1 cellular context compared by ENCODE assay signal in the genomic region with DNA sequence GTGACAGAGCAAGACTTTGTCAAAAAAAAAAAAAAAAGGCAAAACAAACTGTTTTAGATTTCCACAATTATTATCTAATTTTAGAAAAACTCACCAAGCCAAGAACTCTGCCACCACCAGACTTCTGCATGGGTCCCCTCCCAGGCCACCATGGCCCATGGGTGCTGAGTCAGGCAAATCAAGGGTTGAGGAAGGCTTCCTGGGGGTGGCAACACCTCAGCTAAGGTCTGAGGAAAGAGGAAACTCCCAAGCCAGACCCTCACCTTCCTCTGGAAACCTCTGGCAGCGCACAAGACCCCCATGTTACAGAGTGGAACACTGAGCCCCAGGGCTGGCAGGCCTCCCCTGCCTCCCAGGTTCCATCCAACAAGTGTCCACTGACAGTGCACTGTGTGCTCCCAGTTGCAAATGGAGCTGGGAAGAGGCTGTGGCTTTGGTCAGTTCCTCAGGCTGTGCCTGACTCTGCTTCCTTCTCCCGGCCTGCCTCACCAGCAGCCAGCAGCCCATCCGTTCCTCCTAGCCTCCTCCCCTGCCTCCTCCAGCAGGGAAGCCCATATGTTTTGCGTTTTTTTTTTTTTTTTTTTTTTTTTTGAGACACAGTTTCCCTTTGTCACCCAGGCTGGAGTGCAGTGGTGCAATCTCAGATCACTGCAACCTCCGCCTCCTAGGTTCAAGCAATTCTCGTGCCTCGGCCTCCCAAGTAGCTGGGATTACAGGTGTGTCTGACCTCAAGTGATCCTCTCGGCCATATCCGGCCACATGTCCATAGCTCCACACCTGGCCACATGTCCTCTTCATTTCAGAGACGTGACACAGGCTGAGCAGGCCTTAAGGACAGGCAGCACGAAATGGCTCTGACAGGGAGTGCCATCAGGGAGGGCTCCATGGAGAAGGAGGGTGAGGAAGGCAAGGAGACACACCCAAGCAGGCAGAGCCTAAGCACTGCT.
TF ChIP-seq lines count a peak whose summit lies in the region.

No MANE protein-coding gene starts in this region.

TF ChIP-seq in HepG2, 621 proteins besides CTCF, POLR2A, EP300 and RAD21:
- TF ChIP-seq ZFP36L1 (CRISPR knock-in tag; IDR thresholded peaks at IDR 0.05), result no peak
- TF ChIP-seq, protein P1, sequence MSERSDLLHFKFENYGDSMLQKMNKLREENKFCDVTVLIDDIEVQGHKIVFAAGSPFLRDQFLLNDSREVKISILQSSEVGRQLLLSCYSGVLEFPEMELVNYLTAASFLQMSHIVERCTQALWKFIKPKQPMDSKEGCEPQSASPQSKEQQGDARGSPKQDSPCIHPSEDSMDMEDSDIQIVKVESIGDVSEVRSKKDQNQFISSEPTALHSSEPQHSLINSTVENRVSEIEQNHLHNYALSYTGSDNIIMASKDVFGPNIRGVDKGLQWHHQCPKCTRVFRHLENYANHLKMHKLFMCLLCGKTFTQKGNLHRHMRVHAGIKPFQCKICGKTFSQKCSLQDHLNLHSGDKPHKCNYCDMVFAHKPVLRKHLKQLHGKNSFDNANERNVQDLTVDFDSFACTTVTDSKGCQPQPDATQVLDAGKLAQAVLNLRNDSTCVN (CRISPR knock-in tag; IDR thresholded peaks at IDR 0.05; ENCODE audit: borderline replicate concordance), result no peak
- TF ChIP-seq, protein P2, sequence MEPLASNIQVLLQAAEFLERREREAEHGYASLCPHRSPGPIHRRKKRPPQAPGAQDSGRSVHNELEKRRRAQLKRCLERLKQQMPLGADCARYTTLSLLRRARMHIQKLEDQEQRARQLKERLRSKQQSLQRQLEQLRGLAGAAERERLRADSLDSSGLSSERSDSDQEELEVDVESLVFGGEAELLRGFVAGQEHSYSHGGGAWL (CRISPR knock-in tag; IDR thresholded peaks at IDR 0.05), result no peak
- TF ChIP-seq MED1 (CRISPR knock-in tag; IDR thresholded peaks at IDR 0.05), result no peak
- 0 out of 2 replicates have a peak, but pooled peaks have one; percentile 16 for TF ChIP-seq MAFF (IDR thresholded peaks at IDR 0.05; ENCODE audit: low read depth, low read length)
- TF ChIP-seq, protein P3, sequence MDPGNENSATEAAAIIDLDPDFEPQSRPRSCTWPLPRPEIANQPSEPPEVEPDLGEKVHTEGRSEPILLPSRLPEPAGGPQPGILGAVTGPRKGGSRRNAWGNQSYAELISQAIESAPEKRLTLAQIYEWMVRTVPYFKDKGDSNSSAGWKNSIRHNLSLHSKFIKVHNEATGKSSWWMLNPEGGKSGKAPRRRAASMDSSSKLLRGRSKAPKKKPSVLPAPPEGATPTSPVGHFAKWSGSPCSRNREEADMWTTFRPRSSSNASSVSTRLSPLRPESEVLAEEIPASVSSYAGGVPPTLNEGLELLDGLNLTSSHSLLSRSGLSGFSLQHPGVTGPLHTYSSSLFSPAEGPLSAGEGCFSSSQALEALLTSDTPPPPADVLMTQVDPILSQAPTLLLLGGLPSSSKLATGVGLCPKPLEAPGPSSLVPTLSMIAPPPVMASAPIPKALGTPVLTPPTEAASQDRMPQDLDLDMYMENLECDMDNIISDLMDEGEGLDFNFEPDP (CRISPR knock-in tag; conservative IDR thresholded peaks at IDR 0.05), result no peak
- no peak for TF ChIP-seq ZNF335 (CRISPR knock-in tag; IDR thresholded peaks at IDR 0.05)
- no peak for TF ChIP-seq BRCA1 (CRISPR knock-in tag; IDR thresholded peaks at IDR 0.05)
- TF ChIP-seq ZNF383 (CRISPR knock-in tag; IDR thresholded peaks at IDR 0.05; ENCODE audit: borderline replicate concordance), result no peak
- TF ChIP-seq MAFK (conservative IDR thresholded peaks at IDR 0.05 in 1 of 2, IDR thresholded peaks at IDR 0.05 in 1 of 2; ENCODE audit: low read length in 2 of 2), result peak; percentile 49 to 56
- no peak for TF ChIP-seq ZNF562 (CRISPR knock-in tag; IDR thresholded peaks at IDR 0.05; ENCODE audit: borderline replicate concordance)
- no peak for TF ChIP-seq BHLHE40 (IDR thresholded peaks at IDR 0.05; ENCODE audit: low read length)
- no peak for TF ChIP-seq ZFP37 (CRISPR knock-in tag; IDR thresholded peaks at IDR 0.05; ENCODE audit: borderline replicate concordance)
- TF ChIP-seq, protein P4, sequence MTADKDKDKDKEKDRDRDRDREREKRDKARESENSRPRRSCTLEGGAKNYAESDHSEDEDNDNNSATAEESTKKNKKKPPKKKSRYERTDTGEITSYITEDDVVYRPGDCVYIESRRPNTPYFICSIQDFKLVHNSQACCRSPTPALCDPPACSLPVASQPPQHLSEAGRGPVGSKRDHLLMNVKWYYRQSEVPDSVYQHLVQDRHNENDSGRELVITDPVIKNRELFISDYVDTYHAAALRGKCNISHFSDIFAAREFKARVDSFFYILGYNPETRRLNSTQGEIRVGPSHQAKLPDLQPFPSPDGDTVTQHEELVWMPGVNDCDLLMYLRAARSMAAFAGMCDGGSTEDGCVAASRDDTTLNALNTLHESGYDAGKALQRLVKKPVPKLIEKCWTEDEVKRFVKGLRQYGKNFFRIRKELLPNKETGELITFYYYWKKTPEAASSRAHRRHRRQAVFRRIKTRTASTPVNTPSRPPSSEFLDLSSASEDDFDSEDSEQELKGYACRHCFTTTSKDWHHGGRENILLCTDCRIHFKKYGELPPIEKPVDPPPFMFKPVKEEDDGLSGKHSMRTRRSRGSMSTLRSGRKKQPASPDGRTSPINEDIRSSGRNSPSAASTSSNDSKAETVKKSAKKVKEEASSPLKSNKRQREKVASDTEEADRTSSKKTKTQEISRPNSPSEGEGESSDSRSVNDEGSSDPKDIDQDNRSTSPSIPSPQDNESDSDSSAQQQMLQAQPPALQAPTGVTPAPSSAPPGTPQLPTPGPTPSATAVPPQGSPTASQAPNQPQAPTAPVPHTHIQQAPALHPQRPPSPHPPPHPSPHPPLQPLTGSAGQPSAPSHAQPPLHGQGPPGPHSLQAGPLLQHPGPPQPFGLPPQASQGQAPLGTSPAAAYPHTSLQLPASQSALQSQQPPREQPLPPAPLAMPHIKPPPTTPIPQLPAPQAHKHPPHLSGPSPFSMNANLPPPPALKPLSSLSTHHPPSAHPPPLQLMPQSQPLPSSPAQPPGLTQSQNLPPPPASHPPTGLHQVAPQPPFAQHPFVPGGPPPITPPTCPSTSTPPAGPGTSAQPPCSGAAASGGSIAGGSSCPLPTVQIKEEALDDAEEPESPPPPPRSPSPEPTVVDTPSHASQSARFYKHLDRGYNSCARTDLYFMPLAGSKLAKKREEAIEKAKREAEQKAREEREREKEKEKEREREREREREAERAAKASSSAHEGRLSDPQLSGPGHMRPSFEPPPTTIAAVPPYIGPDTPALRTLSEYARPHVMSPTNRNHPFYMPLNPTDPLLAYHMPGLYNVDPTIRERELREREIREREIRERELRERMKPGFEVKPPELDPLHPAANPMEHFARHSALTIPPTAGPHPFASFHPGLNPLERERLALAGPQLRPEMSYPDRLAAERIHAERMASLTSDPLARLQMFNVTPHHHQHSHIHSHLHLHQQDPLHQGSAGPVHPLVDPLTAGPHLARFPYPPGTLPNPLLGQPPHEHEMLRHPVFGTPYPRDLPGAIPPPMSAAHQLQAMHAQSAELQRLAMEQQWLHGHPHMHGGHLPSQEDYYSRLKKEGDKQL (CRISPR knock-in tag; IDR thresholded peaks at IDR 0.05; ENCODE audit: low read depth), result no peak
TF ChIP-seq in HepG2: peak in this region for 2.
